In the genomic region with DNA sequence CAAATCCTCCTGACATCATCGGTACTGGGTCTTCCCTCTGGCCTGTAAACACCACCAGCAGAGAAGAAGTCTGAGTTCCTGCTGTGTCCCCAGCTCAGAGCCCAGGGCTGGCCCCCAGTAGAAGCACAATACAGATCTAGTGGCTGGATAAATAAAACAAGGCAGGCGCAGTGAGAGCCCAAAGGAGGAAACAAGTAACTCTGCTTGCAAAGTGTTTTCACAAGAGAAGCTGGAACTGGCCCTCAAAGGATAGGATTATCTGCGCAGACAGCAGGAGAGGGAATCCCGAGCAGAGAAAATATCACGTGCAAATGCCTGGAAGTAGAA, we compare ENCODE assay signal across 16 cellular contexts.
DNase-seq lines count a peak whose midpoint lies in the region; TF ChIP-seq lines count a peak whose summit lies in the region.
"Had no signal": no experiment of that assay in that cellular context is flagged by ENCODE, and none has a peak within 500 bp of the region (broad histone marks: within the 10 kb centered on the region; RNA-seq: fewer than 3 reads in every experiment).

No MANE protein-coding gene starts in this region.

- no peak overlapping the region for H3K23ac ChIP-seq in neuronal stem cell (ENCODE audit: low read depth, low read length, poor library complexity)

- H3K9me3 ChIP-seq in MM.1S (replicated peaks; ENCODE audit: insufficient read depth, low read length), result no peaks in the 10 kb centered on the region
- H3K9me3 ChIP-seq in neuronal stem cell (replicated peaks in 1 of 2; ENCODE audit: control insufficient read depth in 2 of 2, insufficient read depth in 1 of 2, low read depth in 1 of 2, low read length in 2 of 2), result peaks cover 2 to 6% of the 10 kb centered on the region in 2 donors

- BruUV-seq in Calu3 (replicated peaks; lab: Mats Ljungman, UMichigan), result no TSS peak

- peaks cover 13% of the 10 kb centered on the region for H3K4me1 ChIP-seq in MM.1S (ENCODE audit: low read length)
- H3K4me1 ChIP-seq in neuronal stem cell (ENCODE audit: control insufficient read depth in 2 of 2, insufficient read depth in 1 of 2, low read depth in 1 of 2, low read length in 2 of 2), result peaks cover 0 to 9% of the 10 kb centered on the region in 2 donors

- TF ChIP-seq CTCF in Calu3 (IDR thresholded peaks at IDR 0.05; ENCODE audit: unreplicated experiment) (no peak), MM.1S (IDR thresholded peaks at IDR 0.05; ENCODE audit: low read length) (no peak), glutamatergic neuron (IDR thresholded peaks at IDR 0.05; ENCODE audit: partially characterized antibody, unreplicated experiment) (no peak)

- no peaks in the 10 kb centered on the region for H3K27me3 Mint-ChIP-seq in Calu3 (ENCODE audit: unreplicated experiment)
- H3K27me3 Mint-ChIP-seq in glutamatergic neuron (ENCODE audit: unreplicated experiment), result peaks cover 3% of the 10 kb centered on the region

- peak overlapping the region; percentile 58 for H4K8ac ChIP-seq in neuronal stem cell (ENCODE audit: low read depth, low read length)

- H3K4ac ChIP-seq in neuronal stem cell (ENCODE audit: low read length), result no peak overlapping the region

- CTCF ChIA-PET in Calu3 (lab: Charles Lee), result no interaction called here

- H3K9me2 ChIP-seq in MM.1S (replicated peaks; ENCODE audit: insufficient read depth, low read length), result no peaks in the 10 kb centered on the region

- no peak overlapping the region for H2BK12ac ChIP-seq in neuronal stem cell (ENCODE audit: low read length)

- no peak overlapping the region for H2AK5ac ChIP-seq in neuronal stem cell (ENCODE audit: low read depth, low read length)

- H3K4me3 Mint-ChIP-seq in Calu3 (ENCODE audit: low read depth, unreplicated experiment) (no peak overlapping the region), glutamatergic neuron (ENCODE audit: unreplicated experiment) (no peak overlapping the region)

- H3K9me3 Mint-ChIP-seq in Calu3 (ENCODE audit: low read depth, unreplicated experiment) (peaks cover 4% of the 10 kb centered on the region), glutamatergic neuron (ENCODE audit: unreplicated experiment) (peaks cover 10% of the 10 kb centered on the region)

- H2AFZ ChIP-seq in MM.1S (ENCODE audit: low read length), result no peak overlapping the region
- H2AFZ ChIP-seq in neuronal stem cell (ENCODE audit: low read length), result peak overlapping the region; percentile 39
- H2AFZ ChIP-seq: PC-9 had no signal

- H3K14ac ChIP-seq in neuronal stem cell (ENCODE audit: low read length), result no peak overlapping the region

- H3K36me3 ChIP-seq in MM.1S (replicated peaks; ENCODE audit: insufficient read depth, low read length), result no peaks in the 10 kb centered on the region
- H3K36me3 ChIP-seq in neuronal stem cell (replicated peaks in 1 of 2; ENCODE audit: control insufficient read depth in 2 of 2, insufficient read depth in 2 of 2, low read length in 2 of 2), result no peaks in the 10 kb centered on the region

- intact Hi-C loops in Calu3 (cut with micrococcal nuclease; ENCODE audit: unreplicated experiment), result no loop called here

- H2BK5ac ChIP-seq in neuronal stem cell (ENCODE audit: low read length), result no peak overlapping the region

- peak overlapping the region; percentile 27 for H2BK15ac ChIP-seq in neuronal stem cell (ENCODE audit: low read length)

- no peaks in the 10 kb centered on the region for H3F3A ChIP-seq in MM.1S (ENCODE audit: insufficient read depth, low read length)

- H2BK120ac ChIP-seq in neuronal stem cell (ENCODE audit: low read depth, low read length), result no peak overlapping the region

- no peak overlapping the region for H3K18ac ChIP-seq in neuronal stem cell (ENCODE audit: low read length)

- no peak for DNase-seq in Calu3
- no peak for DNase-seq in MM.1S
- no peak for DNase-seq in glutamatergic neuron
- no peak for DNase-seq in neuronal stem cell (ENCODE audit: low spot score)
- DNase-seq in NCI-H446 (lab: John Stamatoyannopoulos, UW), result no peak
- DNase-seq in NCI-H2196 treated with DMSO at 0.1 percent for 48 hours (lab: John Stamatoyannopoulos, UW; ENCODE audit: unreplicated experiment), result no peak
- DNase-seq in MV-4-11 (lab: John Stamatoyannopoulos, UW), result no peak
- no peak for DNase-seq in DMS53 treated with DMSO at 0.1 percent for 48 hours (lab: John Stamatoyannopoulos, UW; ENCODE audit: unreplicated experiment)
- DNase-seq: DMS153, EL, HCEC 1CT, NCI-H1417, NCI-H1930, NCI-H774, PC-9 had no signal

- H4K20me1 ChIP-seq in MM.1S (ENCODE audit: insufficient read depth, low read length), result no peaks in the 10 kb centered on the region

- no peak overlapping the region for H4K91ac ChIP-seq in neuronal stem cell (ENCODE audit: low read depth, low read length, poor library complexity)

- H3K27ac ChIP-seq in MM.1S (ENCODE audit: low read length) (peak overlapping the region; percentile 75; the same call in 1 of the 2 replicates), neuronal stem cell (replicated peaks; ENCODE audit: low read length) (no peak overlapping the region)
- H3K27ac ChIP-seq: C4-2B, PC-9 had no signal

- H3K27me3 ChIP-seq in MM.1S (replicated peaks; ENCODE audit: insufficient read depth, low read length) (no peaks in the 10 kb centered on the region), neuronal stem cell (ENCODE audit: control insufficient read depth in 3 of 3, insufficient read depth in 3 of 3, low read depth in 1 of 3, low read length in 3 of 3) (no peaks in the 10 kb centered on the region)

- H3K4me1 Mint-ChIP-seq in Calu3 (ENCODE audit: low read depth, unreplicated experiment), result peaks cover 3% of the 10 kb centered on the region
- no peaks in the 10 kb centered on the region for H3K4me1 Mint-ChIP-seq in glutamatergic neuron (ENCODE audit: low read depth, unreplicated experiment)

- WGBS in neuronal stem cell (ENCODE audit: extremely low coverage in 2 of 2, insufficient read length in 2 of 2, insufficient replicate concordance in 1 of 2), 2 donors, result no CpG with 5 or more reads among the region's 5 CpGs

- H3K79me1 ChIP-seq in neuronal stem cell (ENCODE audit: low read depth, low read length), result no peaks in the 10 kb centered on the region

- H3K9ac ChIP-seq in MM.1S (ENCODE audit: low read length) (no peak overlapping the region), neuronal stem cell (ENCODE audit: low read depth, low read length, poor library complexity) (no peak overlapping the region)

- H3K27ac Mint-ChIP-seq in Calu3 (ENCODE audit: unreplicated experiment) (peak overlapping the region; percentile 9), glutamatergic neuron (ENCODE audit: unreplicated experiment) (peak overlapping the region; percentile 26)

- no peak overlapping the region for H3K4me3 ChIP-seq in MM.1S (ENCODE audit: low read length)
- H3K4me3 ChIP-seq in neuronal stem cell (ENCODE audit: low read length in 2 of 2), result no peak overlapping the region
- H3K4me3 ChIP-seq: PC-9 had no signal

- H3K79me2 ChIP-seq in MM.1S (ENCODE audit: low read length), result no peaks in the 10 kb centered on the region

- no peak overlapping the region for H3K4me2 ChIP-seq in MM.1S (ENCODE audit: low read depth, low read length)
- H3K4me2 ChIP-seq in neuronal stem cell (ENCODE audit: insufficient read depth, low read length, poor library complexity, severe bottlenecking), result no peak overlapping the region
- H3K4me2 ChIP-seq: PC-9 had no signal

- no peaks in the 10 kb centered on the region for H3K36me3 Mint-ChIP-seq in Calu3 (ENCODE audit: insufficient read depth, unreplicated experiment)
- peaks cover 8% of the 10 kb centered on the region for H3K36me3 Mint-ChIP-seq in glutamatergic neuron (ENCODE audit: unreplicated experiment)
